ENCODE assay signal across 20 cellular contexts in the genomic region with DNA sequence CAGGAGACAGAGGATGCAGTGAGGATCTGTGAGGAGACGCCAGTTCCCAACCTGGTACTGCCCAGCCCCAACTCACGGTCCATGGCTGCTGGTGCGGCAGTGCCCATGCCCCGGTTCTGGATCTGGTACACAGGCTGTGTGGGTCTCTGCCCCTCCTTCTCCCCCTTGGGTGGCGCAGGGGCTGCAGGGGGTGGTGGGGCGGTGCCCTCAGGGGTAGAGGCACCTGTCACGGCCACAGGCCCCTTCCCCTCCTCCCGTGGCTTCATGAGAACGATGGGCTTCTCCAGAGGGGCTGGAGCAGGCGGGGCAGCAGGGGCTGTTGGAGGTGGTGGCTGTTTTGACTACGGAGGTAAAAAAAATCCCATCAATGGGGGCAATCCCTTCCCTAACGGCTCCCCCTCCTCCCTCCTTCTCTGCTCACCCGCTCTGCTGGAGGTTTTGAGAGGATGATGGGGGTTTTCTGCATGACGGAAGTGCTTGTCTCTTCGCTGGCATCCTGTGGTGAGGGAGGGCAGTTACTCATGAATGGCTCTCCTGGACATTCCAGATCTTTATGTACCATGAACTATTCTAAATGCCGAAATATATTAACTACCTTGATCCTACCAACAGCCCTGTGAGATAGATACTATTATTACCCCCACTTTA. TPM values are rescaled to one million over a fixed set of nuclear protein-coding genes. Genes with fewer than 3 reads are reported as not detected.
DNase-seq lines count a peak whose midpoint lies in the region; ATAC-seq, FAIRE-seq and TF ChIP-seq lines count a peak whose summit lies in the region.
"Had no signal": no experiment of that assay in that cellular context is flagged by ENCODE, and none has a peak within 500 bp of the region (broad histone marks: within the 10 kb centered on the region; RNA-seq: fewer than 3 reads in every experiment).

No MANE protein-coding gene starts in this region.

- TF ChIP-seq EP300 in GM12878 (IDR thresholded peaks at IDR 0.05; ENCODE audit: borderline replicate concordance in 1 of 2, control insufficient read depth in 1 of 2, low read depth in 2 of 2, low read length in 2 of 2): peak; percentile 47 to 59; a peak in 2 of 4 replicates

- TF ChIP-seq CTCF in GM12878 (IDR thresholded peaks at IDR 0.05 in 2 of 3, conservative IDR thresholded peaks at IDR 0.05 in 1 of 3; ENCODE audit: control insufficient read depth in 2 of 3, extremely low read depth in 1 of 3, insufficient read depth in 1 of 3, low read depth in 3 of 3, low read length in 3 of 3): no peak

- no peaks in the 10 kb centered on the region for H4K20me1 ChIP-seq in GM12878 (ENCODE audit: control insufficient read depth, insufficient read depth)

- ATAC-seq in GM12878 (peak; percentile 71), GM21529 (IDR thresholded peaks at IDR 0.05; ENCODE audit: unreplicated experiment) (no peak), HG03159 (IDR thresholded peaks at IDR 0.05; ENCODE audit: unreplicated experiment) (no peak)
- ATAC-seq: left lung had no signal

- CTCF ChIA-PET in GM12878 (lab: Yijun Ruan, JAX): interaction anchor here (1.0 to 8.1 kb wide), 9 partner anchors 17 to 153 kb away, joined by 3 to 144 read pairs (median 16); partner anchors contain the start of genes KCNN4 and PLAUR

- FAIRE-seq in RCC 7860 (lab: Jason Lieb, UNC) (no peak), GM12878 (lab: Jason Lieb, UNC) (no peak)

- WGBS in GM12878 (ENCODE audit: insufficient coverage, insufficient replicate concordance, low lambda C conversion rate, missing lambda C conversion rate): 14% methylated on average over 16 of the region's 16 CpGs

- H3K27me3 ChIP-seq in GM12878 (replicated peaks in 1 of 2; ENCODE audit: control insufficient read depth in 2 of 2, insufficient read depth in 2 of 2, low read length in 1 of 2): no peaks in the 10 kb centered on the region
- H3K27me3 ChIP-seq: left lung had no signal

- peak overlapping the region; percentile 49 for H3K9ac ChIP-seq in GM12878 (ENCODE audit: control insufficient read depth, insufficient read depth, low read length)

- H3K36me3 ChIP-seq in GM12878 (ENCODE audit: control insufficient read depth in 2 of 2, insufficient read depth in 2 of 2, low read length in 1 of 2): peaks cover 17 to 42% of the 10 kb centered on the region in 2 experiments; a peak in 3 of 4 replicates

- H3K27me3 Mint-ChIP-seq in activated naive CD8-positive, alpha-beta T cell: no peaks in the 10 kb centered on the region
- H3K27me3 Mint-ChIP-seq in activated naive CD8-positive, alpha-beta T cell treated with anti-CD3 and anti-CD28 coated beads for 36 hours: no peaks in the 10 kb centered on the region

- H3K4me1 ChIP-seq in GM12878 (ENCODE audit: control insufficient read depth, insufficient read depth, low read length): peaks cover 49% of the 10 kb centered on the region

- in situ Hi-C loops in GM12878 (cut with MboI): loop anchor here (5.0 kb wide), 1 partner anchor 40 kb away; no protein-coding TSS in a partner anchor

- peaks cover 23% of the 10 kb centered on the region for H3K79me2 ChIP-seq in GM12878 (ENCODE audit: control insufficient read depth, insufficient read depth, low read length)

- H3K4me1 Mint-ChIP-seq in activated naive CD8-positive, alpha-beta T cell (ENCODE audit: low read depth): peaks cover 26% of the 10 kb centered on the region
- peaks cover 22% of the 10 kb centered on the region for H3K4me1 Mint-ChIP-seq in activated naive CD8-positive, alpha-beta T cell treated with anti-CD3 and anti-CD28 coated beads for 36 hours

- peak overlapping the region; percentile 87 for H3K27ac ChIP-seq in GM12878 (ENCODE audit: control insufficient read depth, insufficient read depth)
- H3K27ac ChIP-seq: left lung had no signal

- H3K4me3 ChIP-seq in GM12878: peak overlapping the region; percentile 35; the same call in 1 of the 2 replicates
- H3K4me3 ChIP-seq: left lung had no signal

- RAD21 ChIA-PET in GM12878 (lab: Charles Lee; ENCODE audit: unreplicated experiment): interaction anchor here (0.7 to 8.2 kb wide), 8 partner anchors 12 to 80 kb away, joined by 3 to 118 read pairs (median 24); partner anchors contain the start of gene KCNN4

- no peak overlapping the region for H3K4me3 Mint-ChIP-seq in activated naive CD8-positive, alpha-beta T cell
- H3K4me3 Mint-ChIP-seq in activated naive CD8-positive, alpha-beta T cell treated with anti-CD3 and anti-CD28 coated beads for 36 hours: no peak overlapping the region

- no peak for TF ChIP-seq POLR2A in GM12878 (IDR thresholded peaks at IDR 0.05; ENCODE audit: low read depth, low read length)

- SMC1A ChIA-PET in GM12878 (lab: Charles Lee; ENCODE audit: uncharacterized antibody, unreplicated experiment): interaction anchor here (0.7 to 10.1 kb wide), 10 partner anchors 8 to 61 kb away, joined by 3 to 186 read pairs (median 19); partner anchors contain the start of gene KCNN4

- H3K9me3 ChIP-seq in GM12878 (replicated peaks; ENCODE audit: control insufficient read depth, insufficient read depth, low read length): no peaks in the 10 kb centered on the region
- H3K9me3 ChIP-seq: left lung had no signal

- no peak for DNase-seq in activated naive CD8-positive, alpha-beta T cell treated with anti-CD3 and anti-CD28 coated beads for 36 hours
- DNase-seq in RCC 7860 (ENCODE audit: low spot score): peak; percentile 41
- DNase-seq in GM12878 (ENCODE audit: low read depth, low spot score): peak; percentile 43
- DNase-seq in D341Med (ENCODE audit: low spot score): no peak
- no peak for DNase-seq in activated CD8-positive, alpha-beta memory T cell treated with anti-CD3 and anti-CD28 coated beads, Interleukin-2, amount 50 U/mL, for 4 hours
- DNase-seq: activated CD4-positive, alpha-beta T cell treated with anti-CD3 and anti-CD28 coated beads for 1 hour; DMS 273 treated with DMSO at 0.1 percent for 48 hours; effector CD8-positive, alpha-beta T cell; left lung; NCI-H1092 treated with DMSO at 0.1 percent for 48 hours; NCI-H2171 treated with DMSO at 0.1 percent for 48 hours; RPMI8226; stimulated activated CD4-positive, alpha-beta T cell treated with anti-CD3 and anti-CD28 coated beads, Interleukin-15, amount 100 ng/mL, for 24 hours had no signal

- H2AFZ ChIP-seq in GM12878 (ENCODE audit: control insufficient read depth, low read depth, low read length): no peak overlapping the region

- peaks cover 11% of the 10 kb centered on the region for H3K36me3 Mint-ChIP-seq in activated naive CD8-positive, alpha-beta T cell
- peaks cover 39% of the 10 kb centered on the region for H3K36me3 Mint-ChIP-seq in activated naive CD8-positive, alpha-beta T cell treated with anti-CD3 and anti-CD28 coated beads for 36 hours

- POLR2A ChIA-PET in GM12878 (lab: Charles Lee): interaction anchor here (1.2 to 13.5 kb wide), 4 partner anchors 9 to 79 kb away, joined by 5 to 307 read pairs (median 44); partner anchors contain the start of gene KCNN4

- peak overlapping the region; percentile 82 for H3K4me2 ChIP-seq in GM12878 (ENCODE audit: control insufficient read depth, insufficient read depth)

- peak overlapping the region; percentile 16 for H3K27ac Mint-ChIP-seq in activated naive CD8-positive, alpha-beta T cell
- H3K27ac Mint-ChIP-seq in activated naive CD8-positive, alpha-beta T cell treated with anti-CD3 and anti-CD28 coated beads for 36 hours: no peak overlapping the region

- TF ChIP-seq RAD21 in GM12878 (IDR thresholded peaks at IDR 0.05; ENCODE audit: insufficient read depth, low read depth, low read length): no peak

- intact Hi-C loops in GM12878 (cut with micrococcal nuclease; ENCODE audit: unreplicated experiment): loop anchor here (2.0 to 5.0 kb wide), 2 partner anchors 17 to 80 kb away; no protein-coding TSS in a partner anchor

- no peaks in the 10 kb centered on the region for H3K9me3 Mint-ChIP-seq in activated naive CD8-positive, alpha-beta T cell (ENCODE audit: low read depth)
- no peaks in the 10 kb centered on the region for H3K9me3 Mint-ChIP-seq in activated naive CD8-positive, alpha-beta T cell treated with anti-CD3 and anti-CD28 coated beads for 36 hours

- no TSS peak for BruUV-seq in GM12878 (replicated peaks; lab: Mats Ljungman, UMichigan)

RNA-seq across cellular contexts. Expression of gene SMG9, which starts 7.1 kb away (rescaled TPM):
- 10 to 100 TPM; 55.7 to 58.1 TPM for total RNA-seq in activated naive CD8-positive, alpha-beta T cell treated with anti-CD3 and anti-CD28 coated beads for 36 hours
- 148 and 165 TPM in 2 replicates for total RNA-seq in GM12878 (2013; cell fraction: nucleolus; rRNA removed)
- total RNA-seq in GM12878 (2014; rRNA removed): 23.5 and 28.1 TPM in 2 replicates
- 16.3 and 20.3 TPM in 2 replicates for total RNA-seq in GM12878 (2014; rRNA removed; fragmentation: Illumina TruSeq; extraction: Trizol)
- total RNA-seq in GM12878 (2021): 45.4 and 52.2 TPM in 2 replicates
- 8.1 TPM for polyA plus RNA-seq in GM12878 (2011; ENCODE audit: low read depth)
- polyA plus RNA-seq in GM12878 (2011; rRNA removed): 20.6 and 48.9 TPM in 2 replicates
- 47.7 and 58.0 TPM in 2 replicates for polyA plus RNA-seq in GM12878 (2011; cell fraction: cytosol; rRNA removed)
- 125 and 147 TPM in 2 replicates for polyA plus RNA-seq in GM12878 (2011; cell fraction: nucleus; rRNA removed)
- polyA plus RNA-seq in GM12878 (2012): 20.1 and 31.2 TPM in 2 replicates
- 21.9 and 26.4 TPM in 2 replicates for polyA plus RNA-seq in GM12878 (2014; fragmentation: Illumina TruSeq; extraction: Trizol)
- 1 to 10 TPM in 1 of 2 experiments, under 1 TPM in 1; 0.69 to 4.0 TPM for polyA plus RNA-seq in GM12878 (2014; fragmentation: Nextera tagmentation; extraction: Ambion mirVana)
- polyA plus RNA-seq in GM12878 (2014; rRNA removed): 34.4 and 34.6 TPM in 2 replicates
- polyA plus RNA-seq in GM12878 (2016; fragmentation: Nextera tagmentation; extraction: Ambion mirVana): 10 to 100 TPM; 28.2 to 30.4 TPM
- 22.4 and 25.9 TPM in 2 replicates for polyA minus RNA-seq in GM12878 (2011; rRNA and poly(A)+ RNA removed)
- 12.4 and 17.5 TPM in 2 replicates for polyA minus RNA-seq in GM12878 (2011; cell fraction: cytosol; rRNA and poly(A)+ RNA removed)
- 21.2 and 29.7 TPM in 2 replicates for polyA minus RNA-seq in GM12878 (2011; cell fraction: nucleus; rRNA and poly(A)+ RNA removed)

RNA-seq across cellular contexts. Expression of gene IRGC, which starts 31.8 kb away (rescaled TPM):
- total RNA-seq in activated naive CD8-positive, alpha-beta T cell treated with anti-CD3 and anti-CD28 coated beads for 36 hours: not detected
- total RNA-seq in GM12878 (2013; cell fraction: nucleolus; rRNA removed): not detected in 2 replicates
- not detected in 2 replicates for total RNA-seq in GM12878 (2014; rRNA removed)
- total RNA-seq in GM12878 (2014; rRNA removed; fragmentation: Illumina TruSeq; extraction: Trizol): not detected in 2 replicates
- not detected in 2 replicates for total RNA-seq in GM12878 (2021)
- polyA plus RNA-seq in GM12878 (2011; ENCODE audit: low read depth): not detected
- polyA plus RNA-seq in GM12878 (2011; rRNA removed): not detected in 2 replicates
- polyA plus RNA-seq in GM12878 (2011; cell fraction: cytosol; rRNA removed): not detected in 2 replicates
- polyA plus RNA-seq in GM12878 (2011; cell fraction: nucleus; rRNA removed): not detected in 2 replicates
- polyA plus RNA-seq in GM12878 (2012): not detected in 2 replicates
- polyA plus RNA-seq in GM12878 (2014; fragmentation: Illumina TruSeq; extraction: Trizol): not detected in 2 replicates
- under 1 TPM in 1 of 2 experiments, not detected in 1; 0.04 TPM for polyA plus RNA-seq in GM12878 (2014; fragmentation: Nextera tagmentation; extraction: Ambion mirVana)
- polyA plus RNA-seq in GM12878 (2014; rRNA removed): not detected in 2 replicates
- not detected for polyA plus RNA-seq in GM12878 (2016; fragmentation: Nextera tagmentation; extraction: Ambion mirVana)
- not detected in 2 replicates for polyA minus RNA-seq in GM12878 (2011; rRNA and poly(A)+ RNA removed)
- not detected in 2 replicates for polyA minus RNA-seq in GM12878 (2011; cell fraction: cytosol; rRNA and poly(A)+ RNA removed)
- not detected in 2 replicates for polyA minus RNA-seq in GM12878 (2011; cell fraction: nucleus; rRNA and poly(A)+ RNA removed)
- total RNA-seq: bronchial epithelial cell; left lung; myocyte; T-helper 1 cell treated with Interleukin-12 subunit alpha and Interleukin-12 subunit beta and Interleukin-4 antibody, amounts not matched to agents 30 ng/mL and 1 ng/mL, for 36 hours; temporal lobe had no signal

RNA-seq across cellular contexts. Expression of gene KCNN4, which starts 33.1 kb away (rescaled TPM):
- 10 to 100 TPM; 38.9 to 41.5 TPM for total RNA-seq in activated naive CD8-positive, alpha-beta T cell treated with anti-CD3 and anti-CD28 coated beads for 36 hours
- 118 TPM in 2 replicates for total RNA-seq in GM12878 (2013; cell fraction: nucleolus; rRNA removed)
- total RNA-seq in GM12878 (2014; rRNA removed) (87.6 and 97.0 TPM in 2 replicates), GM12878 (2014; rRNA removed; fragmentation: Illumina TruSeq; extraction: Trizol) (52.9 and 53.6 TPM in 2 replicates), GM12878 (2021) (92.0 and 92.4 TPM in 2 replicates)
- 29.1 TPM for polyA plus RNA-seq in GM12878 (2011; ENCODE audit: low read depth)
- polyA plus RNA-seq in GM12878 (2011; rRNA removed) (39.5 and 70.5 TPM in 2 replicates), GM12878 (2014; fragmentation: Illumina TruSeq; extraction: Trizol) (15.6 and 62.7 TPM in 2 replicates), GM12878 (2014; fragmentation: Nextera tagmentation; extraction: Ambion mirVana) (1 to 10 TPM; 1.4 to 6.3 TPM), GM12878 (2014; rRNA removed) (112 and 132 TPM in 2 replicates), GM12878 (2016; fragmentation: Nextera tagmentation; extraction: Ambion mirVana) (10 to 100 TPM; 85.3 to 93.9 TPM)
- 99.1 and 145 TPM in 2 replicates for polyA plus RNA-seq in GM12878 (2011; cell fraction: cytosol; rRNA removed)
- 312 and 313 TPM in 2 replicates for polyA plus RNA-seq in GM12878 (2011; cell fraction: nucleus; rRNA removed)
- polyA plus RNA-seq in GM12878 (2012): 45.7 and 52.2 TPM in 2 replicates
- 81.3 and 123 TPM in 2 replicates for polyA minus RNA-seq in GM12878 (2011; rRNA and poly(A)+ RNA removed)
- 41.2 and 45.3 TPM in 2 replicates for polyA minus RNA-seq in GM12878 (2011; cell fraction: cytosol; rRNA and poly(A)+ RNA removed)
- 43.9 and 68.7 TPM in 2 replicates for polyA minus RNA-seq in GM12878 (2011; cell fraction: nucleus; rRNA and poly(A)+ RNA removed)

RNA-seq across cellular contexts. Expression of gene LYPD5, which starts 54.6 kb away (rescaled TPM):
- 1 to 10 TPM; 1.6 TPM for total RNA-seq in activated naive CD8-positive, alpha-beta T cell treated with anti-CD3 and anti-CD28 coated beads for 36 hours
- total RNA-seq in GM12878 (2013; cell fraction: nucleolus; rRNA removed): 0.25 TPM in 1 of 2 replicates, not detected in the other
- total RNA-seq in GM12878 (2014; rRNA removed): 0.76 and 1.4 TPM in 2 replicates
- total RNA-seq in GM12878 (2014; rRNA removed; fragmentation: Illumina TruSeq; extraction: Trizol): 0.37 and 0.40 TPM in 2 replicates
- 0.69 and 1.5 TPM in 2 replicates for total RNA-seq in GM12878 (2021)
- polyA plus RNA-seq in GM12878 (2011; ENCODE audit: low read depth): not detected
- 0.04 and 0.09 TPM in 2 replicates for polyA plus RNA-seq in GM12878 (2011; rRNA removed)
- polyA plus RNA-seq in GM12878 (2011; cell fraction: cytosol; rRNA removed): 0.10 and 0.16 TPM in 2 replicates
- 0.37 TPM in 1 of 2 replicates, not detected in the other for polyA plus RNA-seq in GM12878 (2011; cell fraction: nucleus; rRNA removed)
- 0.23 and 0.51 TPM in 2 replicates for polyA plus RNA-seq in GM12878 (2012)
- 0.56 and 0.62 TPM in 2 replicates for polyA plus RNA-seq in GM12878 (2014; fragmentation: Illumina TruSeq; extraction: Trizol)
- under 1 TPM in 1 of 2 experiments, not detected in 1; 0.24 TPM for polyA plus RNA-seq in GM12878 (2014; fragmentation: Nextera tagmentation; extraction: Ambion mirVana)
- 2.0 and 2.2 TPM in 2 replicates for polyA plus RNA-seq in GM12878 (2014; rRNA removed)
- 1 to 10 TPM; 1.1 to 1.5 TPM for polyA plus RNA-seq in GM12878 (2016; fragmentation: Nextera tagmentation; extraction: Ambion mirVana)
- not detected in 2 replicates for polyA minus RNA-seq in GM12878 (2011; rRNA and poly(A)+ RNA removed)
- polyA minus RNA-seq in GM12878 (2011; cell fraction: cytosol; rRNA and poly(A)+ RNA removed): not detected in 2 replicates
- polyA minus RNA-seq in GM12878 (2011; cell fraction: nucleus; rRNA and poly(A)+ RNA removed): 0.36 TPM in 1 of 2 replicates, not detected in the other

Comparison
In these comparisons a context has a peak if more than half of its experiments do, and no peak if none do; other contexts are left out.
1. DNase-seq: peak in RCC 7860 (single experiment) and GM12878 (single experiment); none in activated naive CD8-positive, alpha-beta T cell treated with anti-CD3 and anti-CD28 coated beads for 36 hours (single experiment), D341Med (single experiment) and activated CD8-positive, alpha-beta memory T cell treated with anti-CD3 and anti-CD28 coated beads, Interleukin-2, amount 50 U/mL, for 4 hours (single experiment).